23 cellular contexts compared by ENCODE assay signal in genomic region chr9:37923796-37924430, GRCh38. TPM values are rescaled to one million over a fixed set of nuclear protein-coding genes. Genes with fewer than 3 reads are reported as not detected.
DNase-seq lines count a peak whose midpoint lies in the region; ATAC-seq, FAIRE-seq and TF ChIP-seq lines count a peak whose summit lies in the region.
"Had no signal": no experiment of that assay in that cellular context is flagged by ENCODE, and none has a peak within 500 bp of the region (broad histone marks: within the 10 kb centered on the region; RNA-seq: fewer than 3 reads in every experiment).

No MANE protein-coding gene starts in this region.

- POLR2A ChIA-PET in HepG2 (lab: Yijun Ruan, JAX) (no interaction called here), WTC11 (lab: Charles Lee) (no interaction called here)

- peaks cover 45 to 93% of the 10 kb centered on the region in 2 experiments for H3K36me3 ChIP-seq in HepG2 (replicated peaks in 1 of 2; ENCODE audit: control insufficient read depth in 1 of 2, insufficient read depth in 2 of 2, low read length in 2 of 2)
- peaks cover 0 to 10% (median 4%) of the 10 kb centered on the region in 4 donors for H3K36me3 ChIP-seq in right lobe of liver
- H3K36me3 ChIP-seq in H7 (replicated peaks; ENCODE audit: control insufficient read depth, insufficient read depth, low read length): no peaks in the 10 kb centered on the region

- no peak overlapping the region for H3K27ac Mint-ChIP-seq in WTC11
- H3K27ac Mint-ChIP-seq: CD4-positive, alpha-beta T cell; HFFc6 had no signal

- in situ Hi-C loops in HepG2 (cut with HindIII; ENCODE audit: extremely low pct_ligation_motif_present, low pct_unique_long_range_greater_than_20kb): loop anchor here (25.0 kb wide), 1 partner anchor 437 kb away; the partner anchor contains the start of gene POLR1E

- no TSS peak for BruUV-seq in HepG2 (replicated peaks; lab: Mats Ljungman, UMichigan)

- H3K36me3 Mint-ChIP-seq in WTC11: no peaks in the 10 kb centered on the region

- no peak overlapping the region for H3K9ac ChIP-seq in HepG2 (ENCODE audit: insufficient read depth, low read depth, low read length)

- no peaks in the 10 kb centered on the region for H3K9me3 ChIP-seq in HepG2 (ENCODE audit: low read length)
- no peaks in the 10 kb centered on the region for H3K9me3 ChIP-seq in right lobe of liver
- H3K9me3 ChIP-seq: A549 had no signal

- DNase-seq in HepG2 (ENCODE audit: low spot score): no peak
- no peak for DNase-seq in right lobe of liver
- peak; percentile 66 for DNase-seq in posterior vena cava (ENCODE audit: low spot score)
- DNase-seq in H7: no peak
- DNase-seq in NCI-H1436 treated with DMSO at 0.1 percent for 48 hours (lab: John Stamatoyannopoulos, UW): no peak
- no peak for DNase-seq in WTC11 (ENCODE audit: low spot score)
- DNase-seq: Calu3; CD4-positive, alpha-beta T cell; HFFc6; KG1; NCI-H1105 treated with DMSO at 0.1 percent for 48 hours; NCI-H2029; NCI-H2171; NCI-H446 treated with DMSO at 0.1 percent for 48 hours; NCI-H774; OCI-M1; SHP77 treated with DMSO at 0.1 percent for 48 hours had no signal

- H3K27me3 ChIP-seq in HepG2 (ENCODE audit: control insufficient read depth in 1 of 2, insufficient read depth in 2 of 2, low read length in 2 of 2) (no peaks in the 10 kb centered on the region), right lobe of liver (no peaks in the 10 kb centered on the region), H7 (ENCODE audit: control insufficient read depth, insufficient read depth, low read length) (no peaks in the 10 kb centered on the region)

- H3K4me3 ChIP-seq in HepG2 (replicated peaks in 1 of 3; ENCODE audit: insufficient read depth in 1 of 3, low read depth in 2 of 3, low read length in 3 of 3) (no peak overlapping the region), right lobe of liver (no peak overlapping the region), H7 (ENCODE audit: insufficient read depth, low read depth, low read length) (no peak overlapping the region)
- H3K4me3 ChIP-seq: A549, GM12878 had no signal

- no peak for FAIRE-seq in HepG2 (lab: Jason Lieb, UNC)
- FAIRE-seq: A549, GM12878, GM19239, H1 had no signal

- WGBS in HepG2 (ENCODE audit: low lambda C conversion rate): 97% methylated on average over 24 of the region's 26 CpGs
- 92% methylated on average over 14 of the region's 26 CpGs for WGBS in right lobe of liver (ENCODE audit: insufficient coverage, low coverage, low lambda C conversion rate, missing lambda C conversion rate)

- H3K4me1 Mint-ChIP-seq in WTC11: peaks cover 49% of the 10 kb centered on the region

- TF ChIP-seq CTCF in HepG2 (CRISPR knock-in tag; IDR thresholded peaks at IDR 0.05): no peak
- TF ChIP-seq CTCF in right lobe of liver (IDR thresholded peaks at IDR 0.05): no peak
- TF ChIP-seq CTCF in WTC11 (IDR thresholded peaks at IDR 0.05): no peak

- H3K27ac ChIP-seq in HepG2 (ENCODE audit: extremely low read length, insufficient read depth, low read length) (no peak overlapping the region), right lobe of liver (no peak overlapping the region)

- no peak for ATAC-seq in HepG2
- no peak for ATAC-seq in right lobe of liver
- ATAC-seq in esophagus mucosa: peak; percentile 26
- ATAC-seq in WTC11: no peak
- ATAC-seq: A549, GM12878, SK-N-SH treated with all-trans-retinoic acid at 6 μM for 48 hours had no signal

- TF ChIP-seq RAD21 in HepG2 (CRISPR knock-in tag; IDR thresholded peaks at IDR 0.05): no peak

- peaks cover 40% of the 10 kb centered on the region; the same call in 1 of the 2 replicates for H4K20me1 ChIP-seq in HepG2 (ENCODE audit: insufficient read depth, low read length)

- TF ChIP-seq POLR2A in HepG2 (IDR thresholded peaks at IDR 0.05; ENCODE audit: insufficient read depth in 1 of 2, low read depth in 2 of 2, low read length in 2 of 2) (no peak), right lobe of liver (IDR thresholded peaks at IDR 0.05) (no peak)

- H3K4me1 ChIP-seq in HepG2 (ENCODE audit: insufficient read depth, low read length): peaks cover 13% of the 10 kb centered on the region
- peaks cover 0 to 14% (median 6%) of the 10 kb centered on the region in 4 donors for H3K4me1 ChIP-seq in right lobe of liver

- H3K4me3 Mint-ChIP-seq in WTC11: no peak overlapping the region
- H3K4me3 Mint-ChIP-seq: CD4-positive, alpha-beta T cell; HFFc6 had no signal

- H3K79me2 ChIP-seq in HepG2 (ENCODE audit: insufficient read depth, low read length): peaks cover 9% of the 10 kb centered on the region

- no peaks in the 10 kb centered on the region; the same call in 1 of the 2 replicates for H3K27me3 Mint-ChIP-seq in WTC11 (ENCODE audit: low read depth)
- H3K27me3 Mint-ChIP-seq: CD4-positive, alpha-beta T cell had no signal

- CTCF ChIA-PET in HepG2 (lab: Yijun Ruan, JAX; ENCODE audit: low intra/inter-chr PET ratio, low total read pairs): no interaction called here
- CTCF ChIA-PET in WTC11 (lab: Charles Lee): interaction anchor here (1.6 to 2.2 kb wide), 2 partner anchors 10 to 17 kb away, joined by 4 to 8 read pairs; no protein-coding TSS in a partner anchor

- H2AFZ ChIP-seq in HepG2 (ENCODE audit: low read length): no peak overlapping the region

- TF ChIP-seq EP300 in HepG2 (IDR thresholded peaks at IDR 0.05; ENCODE audit: low read depth in 2 of 2, low read length in 2 of 2): no peak
- no peak for TF ChIP-seq EP300 in HepG2 (CRISPR knock-in tag; IDR thresholded peaks at IDR 0.05; ENCODE audit: borderline replicate concordance)

- no peaks in the 10 kb centered on the region for H3K9me3 Mint-ChIP-seq in WTC11
- H3K9me3 Mint-ChIP-seq: CD4-positive, alpha-beta T cell; HFFc6 had no signal

- intact Hi-C loops in HepG2 (cut with micrococcal nuclease; ENCODE audit: unreplicated experiment): no loop called here
- intact Hi-C loops in right lobe of liver (cut with DNase I): loop anchor here (10.0 kb wide), 2 partner anchors 91 to 431 kb away; no protein-coding TSS in a partner anchor
- intact Hi-C loops in posterior vena cava (cut with DNase I): loop anchor here (10.0 kb wide), 2 partner anchors 221 to 231 kb away; no protein-coding TSS in a partner anchor

- H3K4me2 ChIP-seq in HepG2 (ENCODE audit: low read depth, low read length): no peak overlapping the region
- H3K4me2 ChIP-seq: A549 had no signal

TF ChIP-seq in HepG2, 621 proteins besides CTCF, POLR2A, EP300 and RAD21:
- TF ChIP-seq ZNF746 (CRISPR knock-in tag; IDR thresholded peaks at IDR 0.05): no peak
- peak; percentile 76 for TF ChIP-seq AGO2 (optimal IDR thresholded peaks at IDR 0.05; ENCODE audit: low read depth, low read length)
- TF ChIP-seq SP140L (CRISPR knock-in tag; IDR thresholded peaks at IDR 0.05; ENCODE audit: borderline replicate concordance): no peak

TF ChIP-seq in WTC11, 78 proteins besides CTCF, POLR2A, EP300 and RAD21 (continues in another document):
- TF ChIP-seq SP1 (CRISPR knock-in tag; conservative IDR thresholded peaks at IDR 0.05) (no peak), NFYB (CRISPR knock-in tag; conservative IDR thresholded peaks at IDR 0.05; ENCODE audit: low read depth) (no peak), SOX15 (CRISPR knock-in tag; IDR thresholded peaks at IDR 0.05) (no peak)

RNA-seq across cellular contexts. Expression of gene SLC25A51, which starts 20.0 kb away (rescaled TPM):
- total RNA-seq in HepG2 (2016; rRNA removed; fragmentation: Illumina TruSeq; extraction: Trizol) (37.7 and 40.7 TPM in 2 replicates), right lobe of liver (10 to 100 TPM in 2 of 6 experiments, 1 to 10 TPM in 4; 5.4 to 10.1 (median 7.9) TPM), esophagus mucosa (20.8 TPM), posterior vena cava (10 to 100 TPM; 28.1 to 28.6 TPM), WTC11 (2021) (15.0 to 16.2 TPM (median 15.4 TPM) in 3 replicates)
- total RNA-seq in HepG2 (2016; cell fraction: cytosol; rRNA removed; fragmentation: Illumina TruSeq; extraction: Trizol; ENCODE audit: low read depth): 39.8 and 41.5 TPM in 2 replicates
- total RNA-seq in HepG2 (2016; cell fraction: insoluble cytoplasmic fraction; rRNA removed; fragmentation: Illumina TruSeq; extraction: Trizol): 35.8 and 36.3 TPM in 2 replicates
- 69.7 and 71.8 TPM in 2 replicates for total RNA-seq in HepG2 (2016; cell fraction: membrane; rRNA removed; fragmentation: Illumina TruSeq; extraction: Trizol)
- 20.0 and 24.7 TPM in 2 replicates for total RNA-seq in HepG2 (2016; cell fraction: nucleus; rRNA removed; fragmentation: Illumina TruSeq; extraction: Trizol)
- 14.6 and 15.4 TPM in 2 replicates for polyA plus RNA-seq in HepG2 (2011; rRNA removed)
- polyA plus RNA-seq in HepG2 (2011; cell fraction: cytosol; rRNA removed): 8.9 and 11.5 TPM in 2 replicates
- 11.8 and 14.7 TPM in 2 replicates for polyA plus RNA-seq in HepG2 (2011; cell fraction: nucleus; rRNA removed)
- polyA plus RNA-seq in HepG2 (2012): 6.0 and 8.4 TPM in 2 replicates
- 44.8 and 48.9 TPM in 2 replicates for polyA plus RNA-seq in HepG2 (2016; cell fraction: cytosol; fragmentation: Illumina TruSeq; extraction: Trizol; ENCODE audit: low read depth)
- polyA plus RNA-seq in HepG2 (2016; cell fraction: insoluble cytoplasmic fraction; fragmentation: Illumina TruSeq; extraction: Trizol; ENCODE audit: low read depth): 19.9 and 21.9 TPM in 2 replicates
- 48.0 and 51.0 TPM in 2 replicates for polyA plus RNA-seq in HepG2 (2016; cell fraction: membrane; fragmentation: Illumina TruSeq; extraction: Trizol; ENCODE audit: low read depth)
- 17.6 and 20.1 TPM in 2 replicates for polyA plus RNA-seq in HepG2 (2016; cell fraction: nucleus; fragmentation: Illumina TruSeq; extraction: Trizol; ENCODE audit: insufficient read depth, low read depth)
- polyA minus RNA-seq in HepG2 (2011; rRNA and poly(A)+ RNA removed; ENCODE audit: low replicate concordance): 41.7 and 51.3 TPM in 2 replicates
- 17.5 and 18.0 TPM in 2 replicates for polyA minus RNA-seq in HepG2 (2011; cell fraction: cytosol; rRNA and poly(A)+ RNA removed)
- 40.2 and 47.6 TPM in 2 replicates for polyA minus RNA-seq in HepG2 (2011; cell fraction: nucleus; rRNA and poly(A)+ RNA removed)
- total RNA-seq in H7 (2014; rRNA removed; shearing (Covaris generic)): 16.1 and 16.8 TPM in 2 replicates
